In genomic region chr1:109799445-109799844, GRCh38 we compare ENCODE assay signal across 1 cellular context.
TF ChIP-seq lines count a peak whose summit lies in the region.

No MANE protein-coding gene starts in this region.

TF ChIP-seq in IMR-90, 13 proteins besides CTCF, POLR2A, EP300 and RAD21:
- TF ChIP-seq SMC3 (IDR thresholded peaks at IDR 0.05; ENCODE audit: low read depth, low read length) (no peak), BHLHE40 (IDR thresholded peaks at IDR 0.05; ENCODE audit: low read depth, low read length) (no peak), RCOR1 (IDR thresholded peaks at IDR 0.05; ENCODE audit: insufficient replicate concordance, low read length) (no peak), ELK1 (IDR thresholded peaks at IDR 0.05; ENCODE audit: borderline replicate concordance, low read depth, low read length) (no peak), RFX5 (IDR thresholded peaks at IDR 0.05; ENCODE audit: low read depth, low read length) (no peak), FOS (IDR thresholded peaks at IDR 0.05; ENCODE audit: low read depth, low read length) (no peak), USF2 (IDR thresholded peaks at IDR 0.05; ENCODE audit: low read depth, low read length) (no peak), MAZ (IDR thresholded peaks at IDR 0.05; ENCODE audit: borderline replicate concordance, low read depth, low read length) (no peak), MXI1 (IDR thresholded peaks at IDR 0.05; ENCODE audit: borderline replicate concordance, low read depth, low read length) (no peak), MAFK (IDR thresholded peaks at IDR 0.05; ENCODE audit: low read depth, low read length) (no peak), CHD1 (IDR thresholded peaks at IDR 0.05; ENCODE audit: low read depth, low read length) (no peak)
